ENCODE assay signal across 18 cellular contexts in genomic region chr6:165717732-165718465, GRCh38. TPM values are rescaled to one million over a fixed set of nuclear protein-coding genes. Genes with fewer than 3 reads are reported as not detected.
DNase-seq lines count a peak whose midpoint lies in the region; ATAC-seq and TF ChIP-seq lines count a peak whose summit lies in the region.
"Had no signal": no experiment of that assay in that cellular context is flagged by ENCODE, and none has a peak within 500 bp of the region (broad histone marks: within the 10 kb centered on the region; RNA-seq: fewer than 3 reads in every experiment).

No MANE protein-coding gene starts in this region.

- DNase-seq in HT1080 (ENCODE audit: low read depth) (peak; percentile 71), ascending aorta (ENCODE audit: low spot score in 2 of 2) (no peak), iris pigment epithelial cell (ENCODE audit: low read depth) (peak; percentile 70), aorta (no peak), type B pancreatic cell (ENCODE audit: extremely low spot score, unreplicated experiment) (no peak)
- no peak for DNase-seq in effector CD8-positive, alpha-beta T cell (lab: John Stamatoyannopoulos, UW)
- DNase-seq in CD4-positive, alpha-beta memory T cell = no peak
- DNase-seq: activated CD4-positive, alpha-beta T cell treated with anti-CD3 and anti-CD28 coated beads, Interleukin-2, amount 50 U/mL, for 4 hours; activated naive CD8-positive, alpha-beta T cell treated with anti-CD3 and anti-CD28 coated beads for 36 hours; activated T-cell treated with anti-CD3 and anti-CD28 coated beads, Interleukin-2, amount 50 U/mL, for 1 hour; central memory CD4-positive, alpha-beta T cell; DMS53; left lung; NCI-H1105; NCI-H2107; NCI-H774; pancreas; stimulated activated CD4-positive, alpha-beta T cell treated with anti-CD3 and anti-CD28 coated beads, Interleukin-4, amount 100 ng/mL, for 1 hour had no signal

- TF ChIP-seq CTCF in ascending aorta (IDR thresholded peaks at IDR 0.05) (no peak), type B pancreatic cell (conservative IDR thresholded peaks at IDR 0.05) (no peak)

- peaks cover 19% of the 10 kb centered on the region for H3K4me1 Mint-ChIP-seq in type B pancreatic cell (ENCODE audit: unreplicated experiment)
- H3K4me1 Mint-ChIP-seq in CD4-positive, alpha-beta memory T cell = no peaks in the 10 kb centered on the region
- H3K4me1 Mint-ChIP-seq: activated naive CD8-positive, alpha-beta T cell treated with anti-CD3 and anti-CD28 coated beads for 36 hours had no signal

- H3K4me3 ChIP-seq in ascending aorta = no peak overlapping the region
- H3K4me3 ChIP-seq in aorta (ENCODE audit: low read length in 2 of 2) = no peak overlapping the region
- no peak overlapping the region for H3K4me3 ChIP-seq in CD4-positive, alpha-beta memory T cell (ENCODE audit: low read length in 2 of 2)
- H3K4me3 ChIP-seq: left lung, pancreas had no signal

- H3K36me3 Mint-ChIP-seq in type B pancreatic cell = no peaks in the 10 kb centered on the region
- H3K36me3 Mint-ChIP-seq in CD4-positive, alpha-beta memory T cell = no peaks in the 10 kb centered on the region
- H3K36me3 Mint-ChIP-seq: activated naive CD8-positive, alpha-beta T cell treated with anti-CD3 and anti-CD28 coated beads for 36 hours had no signal

- H3K4me1 ChIP-seq in ascending aorta (peaks cover 0 to 4% of the 10 kb centered on the region in 2 donors), aorta (ENCODE audit: control insufficient read depth in 1 of 2, insufficient read depth in 2 of 2, low read length in 2 of 2) (no peaks in the 10 kb centered on the region)
- H3K4me1 ChIP-seq in CD4-positive, alpha-beta memory T cell (ENCODE audit: insufficient read depth, low read length) = no peaks in the 10 kb centered on the region
- H3K4me1 ChIP-seq: left lung, pancreas had no signal

- no peaks in the 10 kb centered on the region for H3K9me3 Mint-ChIP-seq in type B pancreatic cell
- peaks cover 0 to under 1% (median 0%) of the 10 kb centered on the region in 8 donors for H3K9me3 Mint-ChIP-seq in CD4-positive, alpha-beta memory T cell
- H3K9me3 Mint-ChIP-seq: activated naive CD8-positive, alpha-beta T cell treated with anti-CD3 and anti-CD28 coated beads for 36 hours had no signal

- peaks cover 26% of the 10 kb centered on the region for H3K27me3 Mint-ChIP-seq in type B pancreatic cell
- peaks cover 0 to 6% of the 10 kb centered on the region in 2 donors for H3K27me3 Mint-ChIP-seq in CD4-positive, alpha-beta memory T cell

- H3K27ac ChIP-seq in ascending aorta = peak overlapping the region; percentile 59 to 67
- peak overlapping the region; percentile 83 to 94 for H3K27ac ChIP-seq in aorta (ENCODE audit: low read depth in 1 of 2, low read length in 2 of 2)
- H3K27ac ChIP-seq in CD4-positive, alpha-beta memory T cell (ENCODE audit: low read depth, low read length) = no peak overlapping the region
- H3K27ac ChIP-seq: left lung, pancreas had no signal

- no peaks in the 10 kb centered on the region for H3K27me3 ChIP-seq in ascending aorta
- no peaks in the 10 kb centered on the region for H3K27me3 ChIP-seq in aorta (ENCODE audit: control insufficient read depth in 1 of 2, insufficient read depth in 2 of 2, low read length in 1 of 2)
- H3K27me3 ChIP-seq in CD4-positive, alpha-beta memory T cell (ENCODE audit: insufficient read depth, low read length) = no peaks in the 10 kb centered on the region
- H3K27me3 ChIP-seq: left lung had no signal

- no peaks in the 10 kb centered on the region for H3K9me3 ChIP-seq in ascending aorta
- H3K9me3 ChIP-seq in aorta (ENCODE audit: control insufficient read depth, low read length) = no peaks in the 10 kb centered on the region
- H3K9me3 ChIP-seq in CD4-positive, alpha-beta memory T cell (ENCODE audit: control insufficient read depth in 1 of 2, low read length in 2 of 2) = no peaks in the 10 kb centered on the region
- H3K9me3 ChIP-seq: left lung, pancreas had no signal

- H3K4me3 Mint-ChIP-seq in type B pancreatic cell = no peak overlapping the region
- H3K4me3 Mint-ChIP-seq in CD4-positive, alpha-beta memory T cell = no peak overlapping the region
- H3K4me3 Mint-ChIP-seq: activated naive CD8-positive, alpha-beta T cell treated with anti-CD3 and anti-CD28 coated beads for 36 hours had no signal

- intact Hi-C loops in ascending aorta (cut with DNase I) (loop anchor here (5.0 kb wide), 1 partner anchor 56 kb away; the partner anchor contains the start of gene PDE10A), aorta (cut with DNase I) (loop anchor here in 1 of 2 donors (1.0 kb wide), 1 partner anchor 56 kb away; no protein-coding TSS in a partner anchor)
- intact Hi-C loops in CD4-positive, alpha-beta memory T cell (cut with micrococcal nuclease) = no loop called here

- 2 to 5% methylated on average over 5 of the region's 5 CpGs for WGBS in aorta, 2 donors

- POLR2A ChIA-PET in CD4-positive, alpha-beta memory T cell (lab: Charles Lee; ENCODE audit: partially characterized antibody) = no interaction called here

- ATAC-seq in aorta (ENCODE audit: low FRiP score) = no peak
- ATAC-seq: left lung, pancreas had no signal

- CTCF ChIA-PET in CD4-positive, alpha-beta memory T cell (lab: Charles Lee; ENCODE audit: partially characterized antibody) = no interaction called here

- no peak overlapping the region for H3K27ac Mint-ChIP-seq in type B pancreatic cell
- H3K27ac Mint-ChIP-seq in CD4-positive, alpha-beta memory T cell = no peak overlapping the region
- H3K27ac Mint-ChIP-seq: activated naive CD8-positive, alpha-beta T cell treated with anti-CD3 and anti-CD28 coated beads for 36 hours had no signal

- H3K36me3 ChIP-seq in ascending aorta (no peaks in the 10 kb centered on the region), aorta (ENCODE audit: control insufficient read depth in 1 of 2, insufficient read depth in 2 of 2, low read length in 1 of 2) (no peaks in the 10 kb centered on the region)
- no peaks in the 10 kb centered on the region for H3K36me3 ChIP-seq in CD4-positive, alpha-beta memory T cell (ENCODE audit: insufficient read depth, low read length)
- H3K36me3 ChIP-seq: left lung, pancreas had no signal

RNA-seq across cellular contexts. Expression of gene PDE10A, which starts 54.9 kb away (rescaled TPM):
- 2.9 and 4.4 TPM in 2 replicates for total RNA-seq in HT1080 (2014; rRNA removed; shearing (Covaris generic))
- 4.9 and 6.7 TPM in 2 replicates for polyA plus RNA-seq in HT1080 (2015; cell fraction: cytosol; rRNA removed)
- 7.7 and 8.5 TPM in 2 replicates for polyA plus RNA-seq in HT1080 (2015; cell fraction: nucleus; rRNA removed)
- total RNA-seq in ascending aorta = 2.0 TPM
- total RNA-seq in aorta = 10 to 100 TPM in 1 of 2 donors, 1 to 10 TPM in 1; 8.7 to 17.1 TPM
- 1 to 10 TPM in 1 of 2 donors, under 1 TPM in 1; 0.75 to 3.8 TPM for polyA plus RNA-seq in aorta
- 6.6 and 10.8 TPM in 2 replicates for total RNA-seq in type B pancreatic cell (ENCODE audit: low replicate concordance)
- total RNA-seq in CD4-positive, alpha-beta memory T cell = not detected
- polyA plus RNA-seq in CD4-positive, alpha-beta memory T cell = not detected
- total RNA-seq: activated naive CD8-positive, alpha-beta T cell treated with anti-CD3 and anti-CD28 coated beads for 36 hours had no signal

Comparison
In these comparisons a context has a peak if more than half of its experiments do, and no peak if none do; other contexts are left out.
1. DNase-seq: peak in HT1080 (single experiment) and iris pigment epithelial cell (single experiment); none in ascending aorta (0 of 2), aorta (0 of 2), effector CD8-positive, alpha-beta T cell (single experiment), type B pancreatic cell (single experiment) and CD4-positive, alpha-beta memory T cell (0 of 5).